16 cellular contexts compared by ENCODE assay signal in genomic region chr13:36067619-36068456, GRCh38.
DNase-seq lines count a peak whose midpoint lies in the region; ATAC-seq and TF ChIP-seq lines count a peak whose summit lies in the region.
"Had no signal": no experiment of that assay in that cellular context is flagged by ENCODE, and none has a peak within 500 bp of the region (broad histone marks: within the 10 kb centered on the region; RNA-seq: fewer than 3 reads in every experiment).

No MANE protein-coding gene starts in this region.

- peak overlapping the region; percentile 30 for H3K4me2 ChIP-seq in H9 (ENCODE audit: insufficient read depth, insufficient read length, low read length)

- H3K4me1 Mint-ChIP-seq in H9 (peaks cover 13 to 15% of the 10 kb centered on the region in 2 experiments), WTC11 (peaks cover 28% of the 10 kb centered on the region)
- no peaks in the 10 kb centered on the region for H3K4me1 Mint-ChIP-seq in activated CD4-positive, alpha-beta T cell treated with anti-CD3 and anti-CD28 coated beads, Interleukin-2, amount 10 ng/mL, durations not matched to agents 24 days and 14 days

- intact Hi-C loops in sigmoid colon (cut with DNase I) = no loop called here
- intact Hi-C loops in activated CD4-positive, alpha-beta T cell treated with anti-CD3 and anti-CD28 coated beads, Interleukin-2, amount 10 ng/mL, durations not matched to agents 24 days and 14 days (cut with micrococcal nuclease) = no loop called here

- H3K9me3 Mint-ChIP-seq in H9 (no peaks in the 10 kb centered on the region; a peak in 1 of 5 replicates), WTC11 (peaks cover 5% of the 10 kb centered on the region)
- H3K9me3 Mint-ChIP-seq in activated CD4-positive, alpha-beta T cell treated with anti-CD3 and anti-CD28 coated beads, Interleukin-2, amount 10 ng/mL, durations not matched to agents 24 days and 14 days = peaks cover 8% of the 10 kb centered on the region
- H3K9me3 Mint-ChIP-seq: CD4-positive, alpha-beta T cell had no signal

- H3K36me3 Mint-ChIP-seq in H9 (ENCODE audit: insufficient read depth in 1 of 3, low read depth in 3 of 3) (peaks cover 0 to 4% (median 3%) of the 10 kb centered on the region in 3 experiments; a peak in 3 of 7 replicates), WTC11 (peaks cover 4% of the 10 kb centered on the region)
- H3K36me3 Mint-ChIP-seq in activated CD4-positive, alpha-beta T cell treated with anti-CD3 and anti-CD28 coated beads, Interleukin-2, amount 10 ng/mL, durations not matched to agents 24 days and 14 days (ENCODE audit: low read depth) = no peaks in the 10 kb centered on the region

- H4K91ac ChIP-seq in H9 (ENCODE audit: insufficient read length, low read depth, low read length) = no peak overlapping the region

- no peak overlapping the region for H2BK20ac ChIP-seq in H9 (ENCODE audit: low read depth, low read length, poor library complexity, severe bottlenecking)

- H3K27me3 Mint-ChIP-seq in H9 (ENCODE audit: low read depth) (no peaks in the 10 kb centered on the region; the same call in 1 of the 2 replicates), WTC11 (ENCODE audit: low read depth) (no peaks in the 10 kb centered on the region)
- H3K27me3 Mint-ChIP-seq in activated CD4-positive, alpha-beta T cell treated with anti-CD3 and anti-CD28 coated beads, Interleukin-2, amount 10 ng/mL, durations not matched to agents 24 days and 14 days = no peaks in the 10 kb centered on the region
- H3K27me3 Mint-ChIP-seq: CD4-positive, alpha-beta T cell had no signal

- no peak overlapping the region for H3K23ac ChIP-seq in H9 (ENCODE audit: insufficient read length, low read depth, low read length)

- H2AFZ ChIP-seq in H9 (ENCODE audit: low read length) = no peak overlapping the region

- H3K36me3 ChIP-seq in sigmoid colon = no peaks in the 10 kb centered on the region
- H3K36me3 ChIP-seq: HAP-1 had no signal

- H3K4me3 Mint-ChIP-seq in H9 (no peak overlapping the region), WTC11 (no peak overlapping the region)
- no peak overlapping the region for H3K4me3 Mint-ChIP-seq in activated CD4-positive, alpha-beta T cell treated with anti-CD3 and anti-CD28 coated beads, Interleukin-2, amount 10 ng/mL, durations not matched to agents 24 days and 14 days
- H3K4me3 Mint-ChIP-seq: CD4-positive, alpha-beta T cell had no signal

- no peak overlapping the region for H2BK5ac ChIP-seq in H9 (ENCODE audit: insufficient read length, low read length)

- H3K27ac ChIP-seq in H9 (ENCODE audit: insufficient read length, low read depth, low read length) (no peak overlapping the region), sigmoid colon (peak overlapping the region in 3 of 4 donors; percentile 23 to 55 (median 53))
- H3K27ac ChIP-seq: RWPE1 had no signal

- H3K9me3 ChIP-seq in H9 (ENCODE audit: control insufficient read depth, low read depth, low read length) (no peaks in the 10 kb centered on the region), sigmoid colon (no peaks in the 10 kb centered on the region)
- H3K9me3 ChIP-seq: HAP-1 had no signal

- no peak overlapping the region for H3K4ac ChIP-seq in H9 (ENCODE audit: low read depth, low read length)

- H3K23me2 ChIP-seq in H9 (ENCODE audit: insufficient read length, low read depth, low read length, poor library complexity, severe bottlenecking) = no peaks in the 10 kb centered on the region

- H2AK5ac ChIP-seq in H9 (ENCODE audit: insufficient read length, low read length) = no peak overlapping the region

- TF ChIP-seq CTCF in H9 (conservative IDR thresholded peaks at IDR 0.05) (no peak), WTC11 (IDR thresholded peaks at IDR 0.05) (no peak), fibroblast of the aortic adventitia (IDR thresholded peaks at IDR 0.05; ENCODE audit: insufficient read depth, low read length) (no peak), sigmoid colon (IDR thresholded peaks at IDR 0.05) (no peak)

- H4K8ac ChIP-seq in H9 (replicated peaks; ENCODE audit: insufficient read length, low read depth, low read length) = no peak overlapping the region

- H3K9ac ChIP-seq in H9 (ENCODE audit: extremely low read depth, insufficient read length, low read length) = no peak overlapping the region

- no peak overlapping the region for H3T11ph ChIP-seq in H9 (ENCODE audit: low read length)

- WGBS in H9 (ENCODE audit: extremely low coverage, insufficient read length, low lambda C conversion rate) = no CpG with 5 or more reads among the region's 3 CpGs
- 61 to 74% methylated on average over 3 of the region's 3 CpGs for WGBS in sigmoid colon, 2 donors

- H3K4me1 ChIP-seq in H9 (ENCODE audit: insufficient read depth, low read length) = no peaks in the 10 kb centered on the region; the same call in 1 of the 2 replicates
- peaks cover 0 to 22% (median 14%) of the 10 kb centered on the region in 4 donors for H3K4me1 ChIP-seq in sigmoid colon
- H3K4me1 ChIP-seq: HAP-1 had no signal

- no peak overlapping the region for H3K18ac ChIP-seq in H9 (ENCODE audit: insufficient read length, low read depth, low read length)

- peak overlapping the region; percentile 7 to 21 (median 10); a peak in 3 of 7 replicates for H3K27ac Mint-ChIP-seq in H9
- peak overlapping the region; percentile 86 for H3K27ac Mint-ChIP-seq in WTC11
- no peak overlapping the region for H3K27ac Mint-ChIP-seq in activated CD4-positive, alpha-beta T cell treated with anti-CD3 and anti-CD28 coated beads, Interleukin-2, amount 10 ng/mL, durations not matched to agents 24 days and 14 days
- H3K27ac Mint-ChIP-seq: CD4-positive, alpha-beta T cell had no signal

- no peak overlapping the region for H3K56ac ChIP-seq in H9 (ENCODE audit: insufficient read length, low read depth, low read length)

- H4K5ac ChIP-seq in H9 (ENCODE audit: insufficient read length, low read depth, low read length) = no peak overlapping the region

- no peaks in the 10 kb centered on the region for H3K79me1 ChIP-seq in H9 (ENCODE audit: insufficient read depth, low read depth, low read length, poor library complexity, severe bottlenecking)

- POLR2A ChIA-PET in WTC11 (lab: Charles Lee) = no interaction called here

- H3K27me3 ChIP-seq in H9 (ENCODE audit: insufficient read depth, low read length) (no peaks in the 10 kb centered on the region), sigmoid colon (no peaks in the 10 kb centered on the region)

- H3K14ac ChIP-seq in H9 (ENCODE audit: insufficient read depth, low read length) = no peak overlapping the region

- H2BK120ac ChIP-seq in H9 (ENCODE audit: low read depth, low read length, poor library complexity, severe bottlenecking) = no peak overlapping the region

- CTCF ChIA-PET in WTC11 (lab: Charles Lee) = interaction anchor here (1.4 kb wide), 1 partner anchor 18 kb away, joined by 5 read pairs; no protein-coding TSS in a partner anchor

- H2BK15ac ChIP-seq in H9 (ENCODE audit: low read depth, low read length) = no peak overlapping the region

- H3K79me2 ChIP-seq in H9 (ENCODE audit: insufficient read depth, low read length) = no peaks in the 10 kb centered on the region

- no peak for TF ChIP-seq POLR2A in sigmoid colon (IDR thresholded peaks at IDR 0.05)

- no peak overlapping the region for H2BK12ac ChIP-seq in H9 (ENCODE audit: insufficient read length, low read depth, low read length)

- H3K4me3 ChIP-seq in fibroblast of the aortic adventitia (ENCODE audit: low read depth, low read length) = no peak overlapping the region
- no peak overlapping the region for H3K4me3 ChIP-seq in sigmoid colon
- H3K4me3 ChIP-seq: HAP-1 had no signal

- DNase-seq in H9 (peak; percentile 33), WTC11 (ENCODE audit: low spot score) (no peak), fibroblast of the aortic adventitia (ENCODE audit: low read depth) (peak; percentile 70), sigmoid colon (no peak), NK-92 (lab: John Stamatoyannopoulos, UW; ENCODE audit: unreplicated experiment) (no peak), DMS114 treated with DMSO at 0.1 percent for 48 hours (lab: John Stamatoyannopoulos, UW; ENCODE audit: unreplicated experiment) (no peak)
- DNase-seq in activated CD4-positive, alpha-beta T cell treated with anti-CD3 and anti-CD28 coated beads, Interleukin-2, amount 10 ng/mL, durations not matched to agents 24 days and 14 days = no peak
- DNase-seq: ACHN; CD4-positive, alpha-beta T cell; NCI-H1436; NCI-H2029 treated with DMSO at 0.1 percent for 48 hours; NCI-H345; NCI-H526 treated with DMSO at 0.1 percent for 48 hours had no signal

- no peak for TF ChIP-seq EP300 in sigmoid colon (IDR thresholded peaks at IDR 0.05)

- ATAC-seq in WTC11 (peak; percentile 58), GM18519 (IDR thresholded peaks at IDR 0.05; ENCODE audit: low FRiP score, unreplicated experiment) (no peak)

- no peaks in the 10 kb centered on the region for H4K20me1 ChIP-seq in H9 (ENCODE audit: control insufficient read depth, insufficient read depth, insufficient read length)

TF ChIP-seq in WTC11, 78 proteins besides CTCF, POLR2A, EP300 and RAD21:
- TF ChIP-seq CREM (CRISPR knock-in tag; IDR thresholded peaks at IDR 0.05) (no peak), ZNF423 (CRISPR knock-in tag; IDR thresholded peaks at IDR 0.05) (peak; percentile 50; the same call in 1 of the 2 replicates)

Comparison
In these comparisons a context has a peak if more than half of its experiments do, and no peak if none do; other contexts are left out.
1. DNase-seq: peak in H9 (single experiment) and fibroblast of the aortic adventitia (single experiment); none in WTC11 (single experiment), sigmoid colon (single experiment), NK-92 (single experiment), activated CD4-positive, alpha-beta T cell treated with anti-CD3 and anti-CD28 coated beads, Interleukin-2, amount 10 ng/mL, durations not matched to agents 24 days and 14 days (single experiment) and DMS114 treated with DMSO at 0.1 percent for 48 hours (single experiment).